16 cellular contexts compared by ENCODE assay signal in genomic region chr11:124930799-124931198, GRCh38. TPM values are rescaled to one million over a fixed set of nuclear protein-coding genes. Genes with fewer than 3 reads are reported as not detected.
A peak's percentile ranks its signal among the peaks of the same experiment; 100 is the strongest.
DNase-seq lines count a peak whose midpoint lies in the region; ATAC-seq, FAIRE-seq and TF ChIP-seq lines count a peak whose summit lies in the region.
"Had no signal": no experiment of that assay in that cellular context is flagged by ENCODE, and none has a peak within 500 bp of the region (broad histone marks: within the 10 kb centered on the region; RNA-seq: fewer than 3 reads in every experiment).

No MANE protein-coding gene starts in this region.

- no peak overlapping the region for H3K9ac ChIP-seq in MM.1S (ENCODE audit: low read length)

- TF ChIP-seq CTCF in MM.1S (IDR thresholded peaks at IDR 0.05; ENCODE audit: low read length): no peak

- H3K4me3 ChIP-seq in MM.1S (ENCODE audit: low read length): no peak overlapping the region
- H3K4me3 ChIP-seq: SJSA1, skin epidermis, vagina had no signal

- FAIRE-seq in RCC 7860 (lab: Jason Lieb, UNC): no peak

- peaks cover 10% of the 10 kb centered on the region for H3F3A ChIP-seq in MM.1S (ENCODE audit: insufficient read depth, low read length)

- no peaks in the 10 kb centered on the region for H4K20me1 ChIP-seq in MM.1S (ENCODE audit: insufficient read depth, low read length)

- no peaks in the 10 kb centered on the region for H3K9me2 ChIP-seq in MM.1S (replicated peaks; ENCODE audit: insufficient read depth, low read length)

- H3K4me1 ChIP-seq in MM.1S (ENCODE audit: low read length): peaks cover 17% of the 10 kb centered on the region
- H3K4me1 ChIP-seq: foreskin keratinocyte, SJSA1, vagina had no signal

- H3K36me3 ChIP-seq in MM.1S (replicated peaks; ENCODE audit: insufficient read depth, low read length): no peaks in the 10 kb centered on the region
- H3K36me3 ChIP-seq: SJSA1, vagina had no signal

- no peaks in the 10 kb centered on the region for H3K79me2 ChIP-seq in MM.1S (ENCODE audit: low read length)

- H3K9me3 ChIP-seq in MM.1S (replicated peaks; ENCODE audit: insufficient read depth, low read length): no peaks in the 10 kb centered on the region
- H3K9me3 ChIP-seq: SJSA1, vagina had no signal

- H3K27me3 ChIP-seq in MM.1S (replicated peaks; ENCODE audit: insufficient read depth, low read length): no peaks in the 10 kb centered on the region
- H3K27me3 ChIP-seq: foreskin keratinocyte, SJSA1, vagina had no signal

- DNase-seq in MM.1S (peak; percentile 75), RCC 7860 (ENCODE audit: low spot score) (no peak), AG08396 (ENCODE audit: low spot score) (no peak), occipital lobe (lab: John Stamatoyannopoulos, UW) (no peak), left ventricle myocardium superior (no peak)
- DNase-seq: COR-L47, foreskin keratinocyte, NCI-H526 treated with DMSO at 0.1 percent for 48 hours had no signal

- H2AFZ ChIP-seq in MM.1S (ENCODE audit: low read length): peak overlapping the region; percentile 33

- intact Hi-C loops in left ventricle myocardium superior (cut with micrococcal nuclease): no loop called here

- H3K4me2 ChIP-seq in MM.1S (ENCODE audit: low read depth, low read length): peak overlapping the region; percentile 55

- peak overlapping the region; percentile 48; the same call in 1 of the 2 replicates for H3K27ac ChIP-seq in MM.1S (ENCODE audit: low read length)
- H3K27ac ChIP-seq: foreskin keratinocyte, SJSA1, skin epidermis, vagina had no signal

- peak; percentile 87 for ATAC-seq in GM18508 (IDR thresholded peaks at IDR 0.05; ENCODE audit: insufficient read depth, unreplicated experiment)
- peak; percentile 86 for ATAC-seq in GM19372 (IDR thresholded peaks at IDR 0.05; ENCODE audit: low read depth, unreplicated experiment)
- peak; percentile 93 for ATAC-seq in HG02852 (IDR thresholded peaks at IDR 0.05; ENCODE audit: unreplicated experiment)
- ATAC-seq in left ventricle myocardium superior: no peak
- ATAC-seq: foreskin keratinocyte; natural killer cell treated with Interleukin-12 subunit alpha and Interleukin-12 subunit beta and Interleukin-15 and Interleukin-18, amount 100 ng/mL, for 72 hours had no signal

RNA-seq across cellular contexts. Expression of gene HEPACAM, which starts 5.0 kb away (rescaled TPM):
- total RNA-seq in occipital lobe: 12.6 TPM
- 0.62 TPM for total RNA-seq in left ventricle myocardium superior
- total RNA-seq: foreskin keratinocyte; natural killer cell treated with Interleukin-12 subunit alpha and Interleukin-12 subunit beta and Interleukin-15 and Interleukin-18, amount 100 ng/mL, for 72 hours; SJSA1 had no signal

RNA-seq across cellular contexts. Expression of gene HEPN1, which starts 11.7 kb away (rescaled TPM):
- total RNA-seq in occipital lobe (not detected), left ventricle myocardium superior (not detected)
- total RNA-seq: foreskin keratinocyte; kidney epithelial cell; natural killer cell treated with Interleukin-12 subunit alpha and Interleukin-12 subunit beta and Interleukin-15 and Interleukin-18, amount 100 ng/mL, for 72 hours; SJSA1; vagina had no signal

RNA-seq across cellular contexts. Expression of gene CCDC15, which starts 23.2 kb away (rescaled TPM):
- total RNA-seq in occipital lobe: 2.5 TPM
- 0.25 TPM for total RNA-seq in left ventricle myocardium superior

RNA-seq across cellular contexts. Expression of gene ROBO4, which starts 33.1 kb away (rescaled TPM):
- total RNA-seq in occipital lobe (3.6 TPM), left ventricle myocardium superior (27.6 TPM)
- total RNA-seq: natural killer cell treated with Interleukin-12 subunit alpha and Interleukin-12 subunit beta and Interleukin-15 and Interleukin-18, amount 100 ng/mL, for 72 hours had no signal
